9 cellular contexts compared by ENCODE assay signal in the genomic region with DNA sequence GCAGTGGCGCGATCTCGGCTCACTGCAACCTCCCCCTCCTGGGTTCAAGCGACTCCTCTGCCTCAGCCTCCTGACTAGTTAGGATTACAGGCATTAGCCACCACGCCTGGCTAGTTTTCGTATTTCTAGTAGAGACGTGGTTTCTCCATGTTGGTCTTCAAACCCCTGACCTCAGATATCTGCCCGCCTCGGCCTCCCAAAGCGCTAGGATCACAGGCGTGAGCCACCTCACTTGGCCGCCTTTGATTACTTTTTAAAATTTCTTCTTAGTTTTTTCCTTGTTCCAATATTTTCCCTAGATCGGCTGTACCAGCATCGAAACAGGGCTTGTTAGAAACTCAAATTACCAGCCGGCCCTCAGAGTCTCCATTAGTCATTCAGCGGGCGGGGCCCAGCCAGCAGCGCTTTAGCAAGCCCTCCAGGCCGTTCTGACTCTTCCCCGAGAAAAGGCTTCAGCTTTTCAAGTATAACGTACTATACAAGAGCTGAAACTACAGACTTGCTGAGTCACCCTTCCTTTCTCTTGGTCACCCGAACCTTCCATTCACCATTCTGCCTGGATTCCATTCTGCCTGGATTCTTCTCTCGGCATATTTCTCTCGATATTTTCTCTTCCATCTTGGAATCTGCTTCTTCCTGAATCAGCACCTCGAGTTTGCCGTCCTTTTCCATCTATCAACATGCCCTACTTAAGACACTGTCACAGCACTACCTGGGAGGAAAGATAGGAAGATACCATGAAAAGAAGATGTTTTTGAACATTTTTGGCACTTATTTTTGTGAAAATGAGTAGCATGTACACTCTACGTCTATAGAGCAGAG. TPM values are rescaled to one million over a fixed set of nuclear protein-coding genes. Genes with fewer than 3 reads are reported as not detected.
A peak's percentile ranks its signal among the peaks of the same experiment; 100 is the strongest.
DNase-seq lines count a peak whose midpoint lies in the region; ATAC-seq, FAIRE-seq and TF ChIP-seq lines count a peak whose summit lies in the region.
"Had no signal": no experiment of that assay in that cellular context is flagged by ENCODE, and none has a peak within 500 bp of the region (broad histone marks: within the 10 kb centered on the region; RNA-seq: fewer than 3 reads in every experiment).

No MANE protein-coding gene starts in this region.

- no peaks in the 10 kb centered on the region for H3K36me3 Mint-ChIP-seq in osteocyte (ENCODE audit: unreplicated experiment)
- no peaks in the 10 kb centered on the region for H3K36me3 Mint-ChIP-seq in immature natural killer cell

- H3K4me3 ChIP-seq in K562 = peak overlapping the region; percentile 32

- intact Hi-C loops in K562 (cut with micrococcal nuclease) = no loop called here

- H3K4me1 Mint-ChIP-seq in osteocyte (ENCODE audit: unreplicated experiment) (peaks cover 15% of the 10 kb centered on the region), immature natural killer cell (no peaks in the 10 kb centered on the region)

- H3K4me3 Mint-ChIP-seq in osteocyte (ENCODE audit: unreplicated experiment) (peak overlapping the region; percentile 26), immature natural killer cell (no peak overlapping the region)

- no peaks in the 10 kb centered on the region for H3K79me2 ChIP-seq in K562 (ENCODE audit: control insufficient read depth, insufficient read depth, low read length)

- WGBS in K562 (ENCODE audit: insufficient coverage, low coverage, missing lambda C conversion rate) = 5% methylated on average over 24 of the region's 27 CpGs

- POLR2A ChIA-PET in K562 (lab: Yijun Ruan, JAX) = interaction anchor here (0.6 to 1.7 kb wide), 10 partner anchors 9 to 394 kb away, joined by 3 to 10 read pairs (median 3); partner anchors contain the start of gene CAT

- peak overlapping the region; percentile 99 for H2AFZ ChIP-seq in K562 (ENCODE audit: low read depth, low read length)

- peak overlapping the region; percentile 95 for H3K27ac Mint-ChIP-seq in osteocyte (ENCODE audit: unreplicated experiment)
- no peak overlapping the region for H3K27ac Mint-ChIP-seq in immature natural killer cell

- H3K9me3 ChIP-seq in K562 (replicated peaks; ENCODE audit: control insufficient read depth, insufficient read depth, low read depth, low read length) = no peaks in the 10 kb centered on the region

- peak; percentile 76 for TF ChIP-seq POLR2A in K562 (conservative IDR thresholded peaks at IDR 0.05)

- H3K4me2 ChIP-seq in K562 (ENCODE audit: insufficient read depth, low read length) = peak overlapping the region; percentile 85

- TSS peak; percentile 97 for BruUV-seq in K562 (replicated peaks; lab: Mats Ljungman, UMichigan)

- CTCF ChIA-PET in K562 (lab: Yijun Ruan, JAX; ENCODE audit: low intra/inter-chr PET ratio) = no interaction called here

- H3K9me3 Mint-ChIP-seq in osteocyte (ENCODE audit: unreplicated experiment) = no peaks in the 10 kb centered on the region
- no peaks in the 10 kb centered on the region for H3K9me3 Mint-ChIP-seq in immature natural killer cell

- peaks cover 11 to 19% of the 10 kb centered on the region in 2 experiments; a peak in 4 of 5 replicates for H3K4me1 ChIP-seq in K562 (replicated peaks in 1 of 2; ENCODE audit: control insufficient read depth in 2 of 2, insufficient read depth in 2 of 2, low read length in 2 of 2)

- FAIRE-seq in K562 (lab: Jason Lieb, UNC) = peak; percentile 92
- FAIRE-seq: A204.1 had no signal

- peak overlapping the region; percentile 95 for H3K27ac ChIP-seq in K562 (ENCODE audit: extremely low read depth, low read depth, low read length)

- H3K27me3 ChIP-seq in K562 (ENCODE audit: control insufficient read depth in 2 of 2, insufficient read depth in 2 of 2, low read length in 2 of 2) = no peaks in the 10 kb centered on the region

- TF ChIP-seq CTCF in K562 (IDR thresholded peaks at IDR 0.05 in 2 of 3, conservative IDR thresholded peaks at IDR 0.05 in 1 of 3; ENCODE audit: insufficient read depth in 2 of 3, low read depth in 1 of 3, low read length in 3 of 3) (no peak), osteocyte (IDR thresholded peaks at IDR 0.05) (no peak)

- in situ Hi-C loops in K562 (cut with MboI) = no loop called here

- TF ChIP-seq EP300 in K562 (IDR thresholded peaks at IDR 0.05; ENCODE audit: low read length) = peak; percentile 48; the same call in 1 of the 2 replicates

- DNase-seq in NCI-H187 (lab: John Stamatoyannopoulos, UW) = peak; percentile 39 to 43
- no peak for DNase-seq in NCI-H187 treated with DMSO at 0.1 percent for 48 hours (lab: John Stamatoyannopoulos, UW)
- peak; percentile 30 for DNase-seq in NCI-H146 treated with DMSO at 0.1 percent for 48 hours (lab: John Stamatoyannopoulos, UW; ENCODE audit: unreplicated experiment)
- DNase-seq in K562 (ENCODE audit: extremely low read depth in 1 of 4, low spot score in 3 of 4) = peak; percentile 46 to 91 (median 65)
- no peak for DNase-seq in osteocyte (ENCODE audit: extremely low spot score, unreplicated experiment)
- no peak for DNase-seq in left lobe of liver (ENCODE audit: low spot score)
- no peak for DNase-seq in immature natural killer cell

- no peaks in the 10 kb centered on the region for H4K20me1 ChIP-seq in K562 (replicated peaks; ENCODE audit: control insufficient read depth, insufficient read depth, low read length)

- H3K27me3 Mint-ChIP-seq in osteocyte (ENCODE audit: unreplicated experiment) (no peaks in the 10 kb centered on the region), immature natural killer cell (ENCODE audit: low read depth in 3 of 3) (peaks cover 1 to 11% (median 3%) of the 10 kb centered on the region in 3 donors)

- no peaks in the 10 kb centered on the region for H3K36me3 ChIP-seq in K562 (ENCODE audit: control insufficient read depth, insufficient read depth, low read length)

- peak; percentile 96 for ATAC-seq in K562
- ATAC-seq in left lobe of liver = no peak
- ATAC-seq in HG02885 (IDR thresholded peaks at IDR 0.05; ENCODE audit: poor library complexity, unreplicated experiment) = no peak

- H3K9ac ChIP-seq in K562 (ENCODE audit: insufficient read depth in 1 of 2, low read depth in 2 of 2, low read length in 2 of 2) = peak overlapping the region; percentile 86 to 87

- no peak for TF ChIP-seq RAD21 in K562 (CRISPR knock-in tag; conservative IDR thresholded peaks at IDR 0.05 in 1 of 2, IDR thresholded peaks at IDR 0.05 in 1 of 2)

- H3K9me1 ChIP-seq in K562 (ENCODE audit: control insufficient read depth, insufficient read depth, low read length) = no peaks in the 10 kb centered on the region

TF ChIP-seq in K562, 482 proteins besides CTCF, POLR2A, EP300 and RAD21 (continues in another document):
- TF ChIP-seq NFE2 (IDR thresholded peaks at IDR 0.05; ENCODE audit: low read depth) = peak; percentile 97
- TF ChIP-seq, protein P1, sequence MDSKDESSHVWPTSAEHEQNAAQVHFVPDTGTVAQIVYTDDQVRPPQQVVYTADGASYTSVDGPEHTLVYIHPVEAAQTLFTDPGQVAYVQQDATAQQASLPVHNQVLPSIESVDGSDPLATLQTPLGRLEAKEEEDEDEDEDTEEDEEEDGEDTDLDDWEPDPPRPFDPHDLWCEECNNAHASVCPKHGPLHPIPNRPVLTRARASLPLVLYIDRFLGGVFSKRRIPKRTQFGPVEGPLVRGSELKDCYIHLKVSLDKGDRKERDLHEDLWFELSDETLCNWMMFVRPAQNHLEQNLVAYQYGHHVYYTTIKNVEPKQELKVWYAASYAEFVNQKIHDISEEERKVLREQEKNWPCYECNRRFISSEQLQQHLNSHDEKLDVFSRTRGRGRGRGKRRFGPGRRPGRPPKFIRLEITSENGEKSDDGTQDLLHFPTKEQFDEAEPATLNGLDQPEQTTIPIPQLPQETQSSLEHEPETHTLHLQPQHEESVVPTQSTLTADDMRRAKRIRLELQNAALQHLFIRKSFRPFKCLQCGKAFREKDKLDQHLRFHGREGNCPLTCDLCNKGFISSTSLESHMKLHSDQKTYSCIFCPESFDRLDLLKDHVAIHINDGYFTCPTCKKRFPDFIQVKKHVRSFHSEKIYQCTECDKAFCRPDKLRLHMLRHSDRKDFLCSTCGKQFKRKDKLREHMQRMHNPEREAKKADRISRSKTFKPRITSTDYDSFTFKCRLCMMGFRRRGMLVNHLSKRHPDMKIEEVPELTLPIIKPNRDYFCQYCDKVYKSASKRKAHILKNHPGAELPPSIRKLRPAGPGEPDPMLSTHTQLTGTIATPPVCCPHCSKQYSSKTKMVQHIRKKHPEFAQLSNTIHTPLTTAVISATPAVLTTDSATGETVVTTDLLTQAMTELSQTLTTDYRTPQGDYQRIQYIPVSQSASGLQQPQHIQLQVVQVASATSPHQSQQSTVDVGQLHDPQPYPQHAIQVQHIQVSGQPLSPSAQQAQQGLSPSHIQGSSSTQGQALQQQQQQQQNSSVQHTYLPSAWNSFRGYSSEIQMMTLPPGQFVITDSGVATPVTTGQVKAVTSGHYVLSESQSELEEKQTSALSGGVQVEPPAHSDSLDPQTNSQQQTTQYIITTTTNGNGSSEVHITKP (IDR thresholded peaks at IDR 0.05; ENCODE audit: partially characterized antibody) = peak; percentile 68
- TF ChIP-seq HDAC2 (IDR thresholded peaks at IDR 0.05) = 0 out of 2 replicates have a peak, but pooled peaks have one; percentile 20
- peak; percentile 84 for TF ChIP-seq EHMT2 (IDR thresholded peaks at IDR 0.05)
- peak; percentile 77 for TF ChIP-seq ARID1B (IDR thresholded peaks at IDR 0.05)
- peak; percentile 45; the same call in 1 of the 2 replicates for TF ChIP-seq PHF8 (IDR thresholded peaks at IDR 0.05; ENCODE audit: borderline replicate concordance, low read length)

RNA-seq across cellular contexts. Expression of gene CAPRIN1, which starts 6.7 kb away (rescaled TPM):
- total RNA-seq in K562 (2011; cell fraction: chromatin; rRNA removed; ENCODE audit: low replicate concordance) = 130 and 461 TPM in 2 replicates
- 84.2 and 92.2 TPM in 2 replicates for total RNA-seq in K562 (2011; cell fraction: nucleolus; rRNA removed)
- total RNA-seq in K562 (2011; cell fraction: nucleoplasm; rRNA removed) = 188 and 293 TPM in 2 replicates
- total RNA-seq in K562 (2014; rRNA removed) (216 and 244 TPM in 2 replicates), K562 (2014; rRNA removed; fragmentation: Illumina TruSeq; extraction: Trizol) (226 and 247 TPM in 2 replicates), K562 (2015; rRNA removed; fragmentation: Illumina TruSeq; extraction: Trizol) (237 and 246 TPM in 2 replicates), K562 (2021) (252 and 263 TPM in 2 replicates), osteocyte (245 and 252 TPM in 2 replicates), left lobe of liver (68.6 TPM)
- polyA plus RNA-seq in K562 (2011; rRNA removed) (255 and 269 TPM in 2 replicates), K562 (2014; fragmentation: Illumina TruSeq; extraction: Trizol) (235 and 271 TPM in 2 replicates), K562 (2014; fragmentation: Nextera tagmentation; extraction: Ambion mirVana) (10 to 100 TPM; 49.6 to 51.8 TPM), K562 (2014; rRNA removed) (181 and 188 TPM in 2 replicates), immature natural killer cell (10 to 100 TPM; 27.8 to 71.2 (median 43.3) TPM)
- polyA plus RNA-seq in K562 (2011; cell fraction: cytosol; rRNA removed) = 244 and 252 TPM in 2 replicates
- polyA plus RNA-seq in K562 (2011; cell fraction: nucleus; rRNA removed) = 170 and 222 TPM in 2 replicates
- 154 and 186 TPM in 2 replicates for polyA plus RNA-seq in K562 (2012)
- 519 and 530 TPM in 2 replicates for polyA minus RNA-seq in K562 (2011; rRNA and poly(A)+ RNA removed)
- 168 and 225 TPM in 2 replicates for polyA minus RNA-seq in K562 (2011; cell fraction: cytosol; rRNA and poly(A)+ RNA removed)
- polyA minus RNA-seq in K562 (2011; cell fraction: nucleus; rRNA and poly(A)+ RNA removed) = 89.8 and 158 TPM in 2 replicates

Comparison
In these comparisons a context has a peak if more than half of its experiments do, and no peak if none do; other contexts are left out.
1. DNase-seq: peak in NCI-H187 (2 of 2), NCI-H146 treated with DMSO at 0.1 percent for 48 hours (single experiment) and K562 (4 of 4); none in NCI-H187 treated with DMSO at 0.1 percent for 48 hours (single experiment), osteocyte (single experiment), left lobe of liver (single experiment) and immature natural killer cell (0 of 3).